Comparison of ENCODE assay signal across 10 cellular contexts in genomic region chr19:39319892-39320168, GRCh38. TPM values are rescaled to one million over a fixed set of nuclear protein-coding genes. Genes with fewer than 3 reads are reported as not detected.
DNase-seq lines count a peak whose midpoint lies in the region; ATAC-seq and TF ChIP-seq lines count a peak whose summit lies in the region.
"Had no signal": no experiment of that assay in that cellular context is flagged by ENCODE, and none has a peak within 500 bp of the region (broad histone marks: within the 10 kb centered on the region; RNA-seq: fewer than 3 reads in every experiment).

No MANE protein-coding gene starts in this region.

- peak overlapping the region; percentile 76; the same call in 1 of the 2 replicates for H3K27ac ChIP-seq in VCaP
- no peak overlapping the region for H3K27ac ChIP-seq in thoracic aorta
- H3K27ac ChIP-seq: thyroid gland had no signal

- DNase-seq in activated T-cell treated with anti-CD3 and anti-CD28 coated beads, Interleukin-2, amount 50 U/mL, for 72 hours, result no peak
- no peak for DNase-seq in activated T-cell treated with anti-CD3 and anti-CD28 coated beads, Interleukin-2, amount 50 U/mL, for 1 hour
- DNase-seq in glutamatergic neuron (peak; percentile 63), thoracic aorta (ENCODE audit: low spot score) (no peak), glomerular visceral epithelial cell (ENCODE audit: extremely low spot score) (no peak), GM13977 (ENCODE audit: low spot score) (no peak)
- DNase-seq in stimulated activated CD4-positive, alpha-beta T cell treated with anti-CD3 and anti-CD28 coated beads, Interleukin-15, amount 100 ng/mL, for 24 hours, result no peak
- DNase-seq: Karpas-422 had no signal

- H3K9me3 ChIP-seq in thoracic aorta, result no peaks in the 10 kb centered on the region
- H3K9me3 ChIP-seq: thyroid gland had no signal

- peaks cover 20% of the 10 kb centered on the region for H3K4me1 Mint-ChIP-seq in activated T-cell treated with anti-CD3 and anti-CD28 coated beads, Interleukin-2, amount 50 U/mL, for 72 hours (ENCODE audit: low read depth)
- H3K4me1 Mint-ChIP-seq in glutamatergic neuron (ENCODE audit: low read depth, unreplicated experiment), result peaks cover 34% of the 10 kb centered on the region

- no peaks in the 10 kb centered on the region for H3K9me3 Mint-ChIP-seq in activated T-cell treated with anti-CD3 and anti-CD28 coated beads, Interleukin-2, amount 50 U/mL, for 72 hours
- peaks cover 20% of the 10 kb centered on the region for H3K9me3 Mint-ChIP-seq in glutamatergic neuron (ENCODE audit: unreplicated experiment)

- H3K27me3 Mint-ChIP-seq in activated T-cell treated with anti-CD3 and anti-CD28 coated beads, Interleukin-2, amount 50 U/mL, for 72 hours (ENCODE audit: low read depth), result peaks cover 6% of the 10 kb centered on the region
- peaks cover 23% of the 10 kb centered on the region for H3K27me3 Mint-ChIP-seq in glutamatergic neuron (ENCODE audit: unreplicated experiment)

- no peaks in the 10 kb centered on the region for H3K27me3 ChIP-seq in thoracic aorta (replicated peaks; ENCODE audit: insufficient read depth)
- H3K27me3 ChIP-seq: thyroid gland had no signal

- ATAC-seq in activated T-cell treated with anti-CD3 and anti-CD28 coated beads, Interleukin-2, amount 50 U/mL, for 72 hours (replicated peaks in 1 of 2), result no peak
- ATAC-seq in thoracic aorta (ENCODE audit: insufficient number of reproducible peaks, low FRiP score, low read depth), result no peak

- H3K4me1 ChIP-seq in thoracic aorta (ENCODE audit: control insufficient read depth in 1 of 2, low read depth in 2 of 2), result peaks cover 4 to 10% of the 10 kb centered on the region in 2 donors

- no peak overlapping the region for H3K27ac Mint-ChIP-seq in activated T-cell treated with anti-CD3 and anti-CD28 coated beads, Interleukin-2, amount 50 U/mL, for 72 hours
- H3K27ac Mint-ChIP-seq in glutamatergic neuron (ENCODE audit: unreplicated experiment), result peak overlapping the region; percentile 90

- H3K36me3 Mint-ChIP-seq in activated T-cell treated with anti-CD3 and anti-CD28 coated beads, Interleukin-2, amount 50 U/mL, for 72 hours (ENCODE audit: insufficient read depth in 2 of 2), result no peaks in the 10 kb centered on the region
- peaks cover 3% of the 10 kb centered on the region for H3K36me3 Mint-ChIP-seq in glutamatergic neuron (ENCODE audit: unreplicated experiment)

- H3K36me3 ChIP-seq in thoracic aorta, result no peaks in the 10 kb centered on the region

- H3K4me3 Mint-ChIP-seq in activated T-cell treated with anti-CD3 and anti-CD28 coated beads, Interleukin-2, amount 50 U/mL, for 72 hours, result peak overlapping the region; percentile 73 to 81
- peak overlapping the region; percentile 96 for H3K4me3 Mint-ChIP-seq in glutamatergic neuron (ENCODE audit: unreplicated experiment)

- peak overlapping the region; percentile 70 for H3K4me3 ChIP-seq in thoracic aorta

- TF ChIP-seq CTCF in VCaP (conservative IDR thresholded peaks at IDR 0.05), result no peak
- TF ChIP-seq CTCF in glutamatergic neuron (IDR thresholded peaks at IDR 0.05; ENCODE audit: partially characterized antibody, unreplicated experiment), result no peak
- no peak for TF ChIP-seq CTCF in thoracic aorta (IDR thresholded peaks at IDR 0.05)
- TF ChIP-seq CTCF in GM13977 (IDR thresholded peaks at IDR 0.05; ENCODE audit: extremely low read depth, insufficient read depth, missing control alignments), result no peak

- in situ Hi-C loops in GM13977 (cut with MboI; ENCODE audit: low pct_unique_long_range_greater_than_20kb, low sequenced_read_pairs, unreplicated experiment), result no loop called here

RNA-seq across cellular contexts. Expression of gene LRFN1, which starts 0.8 kb away (rescaled TPM):
- total RNA-seq in activated T-cell treated with anti-CD3 and anti-CD28 coated beads, Interleukin-2, amount 50 U/mL, for 72 hours, result 1 to 10 TPM; 4.5 to 6.7 TPM
- total RNA-seq in glutamatergic neuron (ENCODE audit: unreplicated experiment) (56.3 TPM), thoracic aorta (under 1 TPM; 0.85 to 0.95 TPM)

RNA-seq across cellular contexts. Expression of gene GMFG, which starts 16.0 kb away (rescaled TPM):
- total RNA-seq in activated T-cell treated with anti-CD3 and anti-CD28 coated beads, Interleukin-2, amount 50 U/mL, for 72 hours, result 100 to 1,000 TPM; 351 to 353 TPM
- 1.2 TPM for total RNA-seq in glutamatergic neuron (ENCODE audit: unreplicated experiment)
- total RNA-seq in thoracic aorta, result 10 to 100 TPM; 15.9 to 16.0 TPM

RNA-seq across cellular contexts. Expression of gene SAMD4B, which starts 22.4 kb away (rescaled TPM):
- total RNA-seq in activated T-cell treated with anti-CD3 and anti-CD28 coated beads, Interleukin-2, amount 50 U/mL, for 72 hours, result 10 to 100 TPM; 59.6 to 63.6 TPM
- total RNA-seq in glutamatergic neuron (ENCODE audit: unreplicated experiment), result 119 TPM
- 100 to 1,000 TPM; 101 to 153 TPM for total RNA-seq in thoracic aorta

RNA-seq across cellular contexts. Expression of gene IFNL1, which starts 23.6 kb away (rescaled TPM):
- total RNA-seq in activated T-cell treated with anti-CD3 and anti-CD28 coated beads, Interleukin-2, amount 50 U/mL, for 72 hours, result 1 to 10 TPM in 1 of 2 donors, under 1 TPM in 1; 0.29 to 1.7 TPM
- total RNA-seq in glutamatergic neuron (ENCODE audit: unreplicated experiment) (not detected), thoracic aorta (not detected)
- total RNA-seq: thyroid gland had no signal

RNA-seq across cellular contexts. Expression of gene IFNL2, which starts 51.6 kb away (rescaled TPM):
- total RNA-seq in activated T-cell treated with anti-CD3 and anti-CD28 coated beads, Interleukin-2, amount 50 U/mL, for 72 hours, result under 1 TPM in 1 of 2 donors, not detected in 1; 0.46 TPM
- total RNA-seq in glutamatergic neuron (ENCODE audit: unreplicated experiment) (not detected), thoracic aorta (not detected)
- total RNA-seq: thyroid gland had no signal

Comparison
In these comparisons a context has a peak if more than half of its experiments do, and no peak if none do; other contexts are left out.
1. RNA of gene GMFG, which starts 16.0 kb away (total RNA-seq): 351 to 353 TPM in activated T-cell treated with anti-CD3 and anti-CD28 coated beads, Interleukin-2, amount 50 U/mL, for 72 hours; 15.9 to 16.0 TPM in thoracic aorta and 1.2 TPM in glutamatergic neuron (single experiment); every median in the first group is over 10 times any median in the second.